Comparison of ENCODE assay signal across 1 cellular context in the genomic region with DNA sequence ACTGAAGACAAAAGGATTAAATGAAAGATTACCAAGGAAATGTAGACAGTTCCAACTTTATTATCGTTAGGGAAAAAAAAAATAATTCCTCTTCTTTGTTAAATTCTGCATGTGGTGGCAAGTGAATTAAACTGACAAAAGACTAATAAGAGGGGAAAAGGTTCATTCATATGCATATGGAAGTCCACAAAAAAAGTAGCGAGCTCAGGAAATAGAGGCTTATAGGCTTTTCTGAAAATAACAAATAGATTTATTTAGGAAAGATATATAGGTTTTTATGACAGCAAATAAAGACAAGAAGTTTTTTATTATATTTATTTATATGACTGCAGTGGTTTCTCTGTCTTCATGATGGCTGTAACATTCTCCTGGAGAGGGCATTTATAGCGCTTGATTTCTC.
TF ChIP-seq lines count a peak whose summit lies in the region.

No MANE protein-coding gene starts in this region.

TF ChIP-seq in H1, 55 proteins besides CTCF, POLR2A, EP300 and RAD21:
- no peak for TF ChIP-seq CBX5 (IDR thresholded peaks at IDR 0.05; ENCODE audit: low read depth, low read length)
- TF ChIP-seq, protein P1, sequence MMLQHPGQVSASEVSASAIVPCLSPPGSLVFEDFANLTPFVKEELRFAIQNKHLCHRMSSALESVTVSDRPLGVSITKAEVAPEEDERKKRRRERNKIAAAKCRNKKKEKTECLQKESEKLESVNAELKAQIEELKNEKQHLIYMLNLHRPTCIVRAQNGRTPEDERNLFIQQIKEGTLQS (IDR thresholded peaks at IDR 0.05; ENCODE audit: insufficient read depth, low read depth, low read length), result no peak
